11 cellular contexts compared by ENCODE assay signal in the genomic region with DNA sequence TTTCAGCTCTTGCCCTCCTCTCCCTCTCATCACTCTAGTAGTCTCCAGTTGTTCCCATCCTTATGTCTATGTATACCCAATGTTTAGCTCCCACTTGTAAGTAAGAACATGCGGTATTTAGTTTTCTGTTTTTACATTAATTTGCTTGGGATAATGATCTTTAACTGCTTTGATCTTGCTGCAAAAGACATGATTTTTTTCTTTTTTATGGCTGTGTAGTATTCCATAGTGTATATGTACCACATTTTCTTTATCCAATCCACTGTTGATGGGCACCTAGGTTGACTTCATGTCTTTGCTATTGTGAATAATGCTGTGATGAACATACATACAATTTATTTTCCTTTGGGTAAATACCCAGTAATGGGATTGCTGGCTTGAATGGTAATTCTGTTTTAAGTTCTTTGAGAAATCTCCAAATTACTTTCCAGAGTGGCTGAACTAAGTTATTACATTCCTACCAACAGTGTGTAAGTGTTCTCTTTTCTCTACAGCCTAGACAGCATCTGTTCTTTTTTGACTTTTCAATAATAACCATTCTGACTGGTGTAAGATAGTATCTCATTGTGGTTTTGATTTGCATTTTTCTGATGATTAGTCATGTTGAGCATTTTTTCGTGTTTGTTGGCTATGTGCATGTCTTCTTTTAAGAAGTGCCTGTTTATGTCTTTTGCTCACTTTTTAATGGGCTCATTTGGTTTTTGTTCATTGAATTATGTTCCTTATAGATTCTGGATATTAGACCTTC.
DNase-seq lines count a peak whose midpoint lies in the region; ATAC-seq and TF ChIP-seq lines count a peak whose summit lies in the region.
"Had no signal": no experiment of that assay in that cellular context is flagged by ENCODE, and none has a peak within 500 bp of the region (broad histone marks: within the 10 kb centered on the region; RNA-seq: fewer than 3 reads in every experiment).

No MANE protein-coding gene starts in this region.

- no peak overlapping the region for H3K9ac ChIP-seq in adipocyte (ENCODE audit: low read length)

- H3K9me3 Mint-ChIP-seq in natural killer cell treated with Interleukin-12 subunit alpha and Interleukin-12 subunit beta and Interleukin-15 and Interleukin-18, amount 100 ng/mL, for 72 hours: peaks cover 11% of the 10 kb centered on the region
- H3K9me3 Mint-ChIP-seq in natural killer cell (peaks cover 0 to 3% of the 10 kb centered on the region in 2 donors), immature natural killer cell (no peaks in the 10 kb centered on the region)

- ATAC-seq in natural killer cell treated with Interleukin-12 subunit alpha and Interleukin-12 subunit beta and Interleukin-15 and Interleukin-18, amount 100 ng/mL, for 72 hours: peak in 1 of 2 donors; percentile 89
- ATAC-seq in natural killer cell (no peak), HG03103 (IDR thresholded peaks at IDR 0.05; ENCODE audit: low read depth, unreplicated experiment) (peak; percentile 72), GM21737 (IDR thresholded peaks at IDR 0.05; ENCODE audit: unreplicated experiment) (no peak)
- ATAC-seq: lower lobe of right lung had no signal

- DNase-seq in natural killer cell treated with Interleukin-12 subunit alpha and Interleukin-12 subunit beta and Interleukin-15 and Interleukin-18, amount 100 ng/mL, for 72 hours (ENCODE audit: low spot score): no peak
- DNase-seq in natural killer cell: no peak
- DNase-seq in adipocyte (ENCODE audit: low read depth): peak; percentile 81
- DNase-seq in coronary artery (ENCODE audit: low spot score): no peak
- no peak for DNase-seq in C1 segment of cervical spinal cord (lab: John Stamatoyannopoulos, UW)
- DNase-seq in immature natural killer cell: no peak
- DNase-seq: lower lobe of right lung; stimulated activated CD4-positive, alpha-beta T cell treated with anti-CD3 and anti-CD28 coated beads, Interleukin-4, amount 100 ng/mL, for 24 hours had no signal

- H3K4me1 ChIP-seq in adipocyte (ENCODE audit: control insufficient read depth, insufficient read depth, low read length): peaks cover 12% of the 10 kb centered on the region
- H3K4me1 ChIP-seq: lower lobe of right lung had no signal

- intact Hi-C loops in natural killer cell (cut with micrococcal nuclease): no loop called here

- no peak overlapping the region for H3K4me3 ChIP-seq in adipocyte (ENCODE audit: low read length)
- H3K4me3 ChIP-seq in coronary artery: no peak overlapping the region
- H3K4me3 ChIP-seq: lower lobe of right lung had no signal

- no peaks in the 10 kb centered on the region for H3K9me3 ChIP-seq in adipocyte (ENCODE audit: control insufficient read depth, low read length)
- H3K9me3 ChIP-seq: lower lobe of right lung had no signal

- peak overlapping the region; percentile 63 to 72 for H3K27ac Mint-ChIP-seq in natural killer cell treated with Interleukin-12 subunit alpha and Interleukin-12 subunit beta and Interleukin-15 and Interleukin-18, amount 100 ng/mL, for 72 hours
- H3K27ac Mint-ChIP-seq in natural killer cell: no peak overlapping the region
- no peak overlapping the region for H3K27ac Mint-ChIP-seq in immature natural killer cell

- H3K27me3 Mint-ChIP-seq in natural killer cell treated with Interleukin-12 subunit alpha and Interleukin-12 subunit beta and Interleukin-15 and Interleukin-18, amount 100 ng/mL, for 72 hours: peaks cover 0 to 2% of the 10 kb centered on the region in 2 donors
- peaks cover 9 to 25% of the 10 kb centered on the region in 2 donors for H3K27me3 Mint-ChIP-seq in natural killer cell (ENCODE audit: low read depth in 2 of 2)
- peaks cover 0 to 3% (median 2%) of the 10 kb centered on the region in 3 donors for H3K27me3 Mint-ChIP-seq in immature natural killer cell (ENCODE audit: low read depth in 3 of 3)

- peaks cover 36 to 39% of the 10 kb centered on the region in 2 donors for H3K4me1 Mint-ChIP-seq in natural killer cell treated with Interleukin-12 subunit alpha and Interleukin-12 subunit beta and Interleukin-15 and Interleukin-18, amount 100 ng/mL, for 72 hours (ENCODE audit: low read depth in 2 of 2)
- H3K4me1 Mint-ChIP-seq in natural killer cell (peaks cover 6% of the 10 kb centered on the region in 2 donors), immature natural killer cell (peaks cover 3 to 9% of the 10 kb centered on the region in 2 donors)

- peaks cover 30% of the 10 kb centered on the region for H3K36me3 Mint-ChIP-seq in natural killer cell treated with Interleukin-12 subunit alpha and Interleukin-12 subunit beta and Interleukin-15 and Interleukin-18, amount 100 ng/mL, for 72 hours
- H3K36me3 Mint-ChIP-seq in natural killer cell (peaks cover 12% of the 10 kb centered on the region), immature natural killer cell (peaks cover 0 to 8% (median 0%) of the 10 kb centered on the region in 3 donors)

- H3K4me3 Mint-ChIP-seq in natural killer cell treated with Interleukin-12 subunit alpha and Interleukin-12 subunit beta and Interleukin-15 and Interleukin-18, amount 100 ng/mL, for 72 hours: peak overlapping the region; percentile 17
- H3K4me3 Mint-ChIP-seq in natural killer cell (no peak overlapping the region), immature natural killer cell (no peak overlapping the region)

- no peaks in the 10 kb centered on the region for H3K27me3 ChIP-seq in adipocyte (replicated peaks; ENCODE audit: control insufficient read depth, insufficient read depth, low read length)

- no peak for TF ChIP-seq CTCF in natural killer cell (IDR thresholded peaks at IDR 0.05)
- TF ChIP-seq CTCF in coronary artery (IDR thresholded peaks at IDR 0.05): no peak

- H3K27ac ChIP-seq in coronary artery: no peak overlapping the region
- H3K27ac ChIP-seq: lower lobe of right lung, VCaP had no signal

- H3K36me3 ChIP-seq in adipocyte (ENCODE audit: control insufficient read depth, insufficient read depth, low read length, severe bottlenecking): no peaks in the 10 kb centered on the region
- H3K36me3 ChIP-seq: lower lobe of right lung had no signal

Comparison
In these comparisons a context has a peak if more than half of its experiments do, and no peak if none do; other contexts are left out.
1. H3K27ac Mint-ChIP-seq: peak in natural killer cell treated with Interleukin-12 subunit alpha and Interleukin-12 subunit beta and Interleukin-15 and Interleukin-18, amount 100 ng/mL, for 72 hours (2 of 2); none in natural killer cell (0 of 2) and immature natural killer cell (0 of 6).